Comparison of ENCODE assay signal across 1 cellular context in the genomic region with DNA sequence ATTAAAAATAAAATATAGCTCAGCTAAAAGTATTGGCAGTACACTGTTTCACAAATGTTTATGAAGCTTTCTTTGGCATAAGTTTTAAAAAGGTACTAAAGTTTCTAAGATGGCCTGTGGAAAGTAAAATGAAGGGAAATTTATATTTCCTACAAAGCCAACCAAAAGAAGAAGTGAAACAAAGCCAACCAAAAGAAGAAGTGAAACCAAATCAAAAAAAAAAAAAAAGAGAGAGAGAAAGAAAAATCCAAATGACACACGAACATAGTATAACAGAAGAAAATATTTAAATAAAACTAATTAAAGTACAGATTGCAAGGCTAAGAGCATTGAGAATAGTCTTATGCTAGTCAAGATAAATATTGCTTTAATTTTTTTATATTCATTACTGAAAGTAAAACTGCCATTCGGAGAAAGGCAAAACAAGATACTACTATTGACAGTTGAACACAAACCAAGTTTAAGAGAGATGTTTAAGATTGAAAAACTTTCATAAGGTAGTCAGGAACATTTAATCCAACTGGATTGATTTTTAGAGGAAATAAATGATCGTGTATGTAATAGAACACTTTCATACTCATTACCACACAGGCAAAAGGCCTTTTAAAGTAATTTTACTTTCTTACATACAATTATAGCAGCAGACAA.
TF ChIP-seq lines count a peak whose summit lies in the region.

No MANE protein-coding gene starts in this region.

TF ChIP-seq in SK-N-SH treated with all-trans-retinoic acid at 6 μM for 48 hours, 23 proteins besides CTCF, POLR2A, EP300 and RAD21 (continued from another document):
- TF ChIP-seq OSR1 (CRISPR knock-in tag; IDR thresholded peaks at IDR 0.05) (no peak), ZNF70 (CRISPR knock-in tag; IDR thresholded peaks at IDR 0.05) (no peak), TOX (CRISPR knock-in tag; IDR thresholded peaks at IDR 0.05; ENCODE audit: borderline replicate concordance) (no peak), ZFP3 (CRISPR knock-in tag; IDR thresholded peaks at IDR 0.05) (no peak), ZC3H10 (CRISPR knock-in tag; IDR thresholded peaks at IDR 0.05) (no peak), PPARA (CRISPR knock-in tag; IDR thresholded peaks at IDR 0.05; ENCODE audit: borderline replicate concordance) (no peak)
- TF ChIP-seq, protein P1, sequence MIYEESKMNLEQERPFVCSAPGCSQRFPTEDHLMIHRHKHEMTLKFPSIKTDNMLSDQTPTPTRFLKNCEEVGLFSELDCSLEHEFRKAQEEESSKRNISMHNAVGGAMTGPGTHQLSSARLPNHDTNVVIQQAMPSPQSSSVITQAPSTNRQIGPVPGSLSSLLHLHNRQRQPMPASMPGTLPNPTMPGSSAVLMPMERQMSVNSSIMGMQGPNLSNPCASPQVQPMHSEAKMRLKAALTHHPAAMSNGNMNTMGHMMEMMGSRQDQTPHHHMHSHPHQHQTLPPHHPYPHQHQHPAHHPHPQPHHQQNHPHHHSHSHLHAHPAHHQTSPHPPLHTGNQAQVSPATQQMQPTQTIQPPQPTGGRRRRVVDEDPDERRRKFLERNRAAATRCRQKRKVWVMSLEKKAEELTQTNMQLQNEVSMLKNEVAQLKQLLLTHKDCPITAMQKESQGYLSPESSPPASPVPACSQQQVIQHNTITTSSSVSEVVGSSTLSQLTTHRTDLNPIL (CRISPR knock-in tag; IDR thresholded peaks at IDR 0.05; ENCODE audit: low read depth) = no peak
